Comparison of ENCODE assay signal across 1 cellular context in the genomic region with DNA sequence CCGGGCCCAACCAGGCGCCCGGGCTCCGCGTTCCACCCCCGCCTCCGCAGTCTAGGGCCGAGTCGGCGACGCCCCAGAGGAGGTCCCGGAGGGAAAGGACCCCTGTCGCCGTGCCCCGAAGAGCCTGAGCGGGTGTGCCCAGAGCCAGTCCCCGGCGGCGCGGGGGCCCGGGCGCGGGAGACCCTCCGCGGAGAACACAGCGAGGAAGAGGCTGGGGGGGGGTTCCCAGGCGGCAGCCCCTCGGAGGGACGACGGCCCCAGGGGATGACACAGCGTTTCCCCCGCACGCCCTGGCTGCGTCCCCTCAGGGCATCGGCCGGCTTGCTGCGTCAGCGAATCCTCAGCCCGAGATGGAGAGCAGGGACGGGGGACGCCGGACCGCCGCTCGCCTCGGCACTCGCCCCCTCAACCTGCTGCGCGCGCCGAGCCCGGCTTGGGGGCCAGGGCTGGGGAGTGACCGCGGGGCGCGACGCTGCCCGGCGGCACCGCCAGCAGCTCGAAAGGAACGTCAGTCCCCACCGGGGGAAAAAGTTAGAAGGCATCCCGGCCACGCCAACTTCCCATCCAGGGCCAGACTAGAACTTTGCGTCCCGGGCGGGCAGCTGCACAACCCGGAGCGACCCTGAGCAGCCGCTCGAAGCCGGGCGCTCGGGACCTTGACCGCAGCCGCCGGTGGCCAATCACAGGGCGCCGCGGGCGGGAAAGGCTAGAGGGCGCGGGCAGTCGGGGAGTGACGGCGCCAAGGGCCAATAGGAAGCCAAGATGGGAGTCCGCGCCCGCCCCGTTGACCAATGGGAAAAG.
TF ChIP-seq lines count a peak whose summit lies in the region.

No MANE protein-coding gene starts in this region.

TF ChIP-seq in HepG2, 621 proteins besides CTCF, POLR2A, EP300 and RAD21 (continued from another document and continues in another):
- TF ChIP-seq ZSCAN29 (CRISPR knock-in tag; conservative IDR thresholded peaks at IDR 0.05) (no peak), PHF8 (CRISPR knock-in tag; IDR thresholded peaks at IDR 0.05) (peak; percentile 62), ZNF30 (CRISPR knock-in tag; IDR thresholded peaks at IDR 0.05) (peak; percentile 49; the same call in 1 of the 2 replicates), ATM (IDR thresholded peaks at IDR 0.05; ENCODE audit: borderline replicate concordance) (no peak), SPEN (CRISPR knock-in tag; IDR thresholded peaks at IDR 0.05; ENCODE audit: low read depth) (no peak), ZSCAN9 (CRISPR knock-in tag; IDR thresholded peaks at IDR 0.05; ENCODE audit: borderline replicate concordance) (no peak), CREM (IDR thresholded peaks at IDR 0.05) (no peak), CREM (CRISPR knock-in tag; IDR thresholded peaks at IDR 0.05) (no peak), ZNF7 (CRISPR knock-in tag; IDR thresholded peaks at IDR 0.05) (no peak), YEATS4 (CRISPR knock-in tag; IDR thresholded peaks at IDR 0.05; ENCODE audit: borderline replicate concordance) (peak; percentile 76; the same call in 1 of the 2 replicates), AGO2 (optimal IDR thresholded peaks at IDR 0.05; ENCODE audit: low read depth, low read length) (peak; percentile 86), ESRRA (CRISPR knock-in tag; IDR thresholded peaks at IDR 0.05; ENCODE audit: low read depth) (no peak; the same call in 1 of the 2 replicates), SOX5 (CRISPR knock-in tag; IDR thresholded peaks at IDR 0.05; ENCODE audit: borderline replicate concordance) (no peak), ZFP82 (CRISPR knock-in tag; IDR thresholded peaks at IDR 0.05; ENCODE audit: borderline replicate concordance) (peak; percentile 94), ZNF672 (CRISPR knock-in tag; IDR thresholded peaks at IDR 0.05) (no peak), KDM2A (CRISPR knock-in tag; IDR thresholded peaks at IDR 0.05; ENCODE audit: borderline replicate concordance, low read depth) (no peak), ZNF224 (CRISPR knock-in tag; IDR thresholded peaks at IDR 0.05) (peak; percentile 89; the same call in 1 of the 2 replicates), ZNF12 (CRISPR knock-in tag; IDR thresholded peaks at IDR 0.05) (peak; percentile 5; the same call in 1 of the 2 replicates), ERF (CRISPR knock-in tag; IDR thresholded peaks at IDR 0.05) (peak; percentile 8; the same call in 1 of the 2 replicates), NR2F6 (IDR thresholded peaks at IDR 0.05) (no peak; the same call in 1 of the 2 replicates), NR2F6 (CRISPR knock-in tag; IDR thresholded peaks at IDR 0.05) (peak; percentile 69), ZNF616 (CRISPR knock-in tag; IDR thresholded peaks at IDR 0.05; ENCODE audit: low read depth) (0 out of 2 replicates have a peak, but pooled peaks have one; percentile 58), NCOA1 (CRISPR knock-in tag; IDR thresholded peaks at IDR 0.05) (peak; percentile 10; the same call in 1 of the 2 replicates), ZNF781 (CRISPR knock-in tag; IDR thresholded peaks at IDR 0.05; ENCODE audit: borderline replicate concordance, not compliant biosample characterization) (no peak)
- TF ChIP-seq, protein P1, sequence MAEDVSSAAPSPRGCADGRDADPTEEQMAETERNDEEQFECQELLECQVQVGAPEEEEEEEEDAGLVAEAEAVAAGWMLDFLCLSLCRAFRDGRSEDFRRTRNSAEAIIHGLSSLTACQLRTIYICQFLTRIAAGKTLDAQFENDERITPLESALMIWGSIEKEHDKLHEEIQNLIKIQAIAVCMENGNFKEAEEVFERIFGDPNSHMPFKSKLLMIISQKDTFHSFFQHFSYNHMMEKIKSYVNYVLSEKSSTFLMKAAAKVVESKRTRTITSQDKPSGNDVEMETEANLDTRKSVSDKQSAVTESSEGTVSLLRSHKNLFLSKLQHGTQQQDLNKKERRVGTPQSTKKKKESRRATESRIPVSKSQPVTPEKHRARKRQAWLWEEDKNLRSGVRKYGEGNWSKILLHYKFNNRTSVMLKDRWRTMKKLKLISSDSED (CRISPR knock-in tag; IDR thresholded peaks at IDR 0.05): 0 out of 2 replicates have a peak, but pooled peaks have one; percentile 81
- TF ChIP-seq, protein P2, sequence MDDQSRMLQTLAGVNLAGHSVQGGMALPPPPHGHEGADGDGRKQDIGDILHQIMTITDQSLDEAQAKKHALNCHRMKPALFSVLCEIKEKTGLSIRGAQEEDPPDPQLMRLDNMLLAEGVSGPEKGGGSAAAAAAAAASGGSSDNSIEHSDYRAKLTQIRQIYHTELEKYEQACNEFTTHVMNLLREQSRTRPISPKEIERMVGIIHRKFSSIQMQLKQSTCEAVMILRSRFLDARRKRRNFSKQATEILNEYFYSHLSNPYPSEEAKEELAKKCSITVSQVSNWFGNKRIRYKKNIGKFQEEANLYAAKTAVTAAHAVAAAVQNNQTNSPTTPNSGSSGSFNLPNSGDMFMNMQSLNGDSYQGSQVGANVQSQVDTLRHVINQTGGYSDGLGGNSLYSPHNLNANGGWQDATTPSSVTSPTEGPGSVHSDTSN (CRISPR knock-in tag; IDR thresholded peaks at IDR 0.05; ENCODE audit: borderline replicate concordance): peak; percentile 99
- TF ChIP-seq, protein P3, sequence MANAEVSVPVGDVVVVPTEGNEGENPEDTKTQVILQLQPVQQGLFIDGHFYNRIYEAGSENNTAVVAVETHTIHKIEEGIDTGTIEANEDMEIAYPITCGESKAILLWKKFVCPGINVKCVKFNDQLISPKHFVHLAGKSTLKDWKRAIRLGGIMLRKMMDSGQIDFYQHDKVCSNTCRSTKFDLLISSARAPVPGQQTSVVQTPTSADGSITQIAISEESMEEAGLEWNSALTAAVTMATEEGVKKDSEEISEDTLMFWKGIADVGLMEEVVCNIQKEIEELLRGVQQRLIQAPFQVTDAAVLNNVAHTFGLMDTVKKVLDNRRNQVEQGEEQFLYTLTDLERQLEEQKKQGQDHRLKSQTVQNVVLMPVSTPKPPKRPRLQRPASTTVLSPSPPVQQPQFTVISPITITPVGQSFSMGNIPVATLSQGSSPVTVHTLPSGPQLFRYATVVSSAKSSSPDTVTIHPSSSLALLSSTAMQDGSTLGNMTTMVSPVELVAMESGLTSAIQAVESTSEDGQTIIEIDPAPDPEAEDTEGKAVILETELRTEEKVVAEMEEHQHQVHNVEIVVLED (CRISPR knock-in tag; IDR thresholded peaks at IDR 0.05; ENCODE audit: borderline replicate concordance): no peak
- TF ChIP-seq, protein P4, sequence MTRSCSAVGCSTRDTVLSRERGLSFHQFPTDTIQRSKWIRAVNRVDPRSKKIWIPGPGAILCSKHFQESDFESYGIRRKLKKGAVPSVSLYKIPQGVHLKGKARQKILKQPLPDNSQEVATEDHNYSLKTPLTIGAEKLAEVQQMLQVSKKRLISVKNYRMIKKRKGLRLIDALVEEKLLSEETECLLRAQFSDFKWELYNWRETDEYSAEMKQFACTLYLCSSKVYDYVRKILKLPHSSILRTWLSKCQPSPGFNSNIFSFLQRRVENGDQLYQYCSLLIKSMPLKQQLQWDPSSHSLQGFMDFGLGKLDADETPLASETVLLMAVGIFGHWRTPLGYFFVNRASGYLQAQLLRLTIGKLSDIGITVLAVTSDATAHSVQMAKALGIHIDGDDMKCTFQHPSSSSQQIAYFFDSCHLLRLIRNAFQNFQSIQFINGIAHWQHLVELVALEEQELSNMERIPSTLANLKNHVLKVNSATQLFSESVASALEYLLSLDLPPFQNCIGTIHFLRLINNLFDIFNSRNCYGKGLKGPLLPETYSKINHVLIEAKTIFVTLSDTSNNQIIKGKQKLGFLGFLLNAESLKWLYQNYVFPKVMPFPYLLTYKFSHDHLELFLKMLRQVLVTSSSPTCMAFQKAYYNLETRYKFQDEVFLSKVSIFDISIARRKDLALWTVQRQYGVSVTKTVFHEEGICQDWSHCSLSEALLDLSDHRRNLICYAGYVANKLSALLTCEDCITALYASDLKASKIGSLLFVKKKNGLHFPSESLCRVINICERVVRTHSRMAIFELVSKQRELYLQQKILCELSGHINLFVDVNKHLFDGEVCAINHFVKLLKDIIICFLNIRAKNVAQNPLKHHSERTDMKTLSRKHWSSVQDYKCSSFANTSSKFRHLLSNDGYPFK (CRISPR knock-in tag; IDR thresholded peaks at IDR 0.05; ENCODE audit: borderline replicate concordance): no peak
- TF ChIP-seq, protein P5, sequence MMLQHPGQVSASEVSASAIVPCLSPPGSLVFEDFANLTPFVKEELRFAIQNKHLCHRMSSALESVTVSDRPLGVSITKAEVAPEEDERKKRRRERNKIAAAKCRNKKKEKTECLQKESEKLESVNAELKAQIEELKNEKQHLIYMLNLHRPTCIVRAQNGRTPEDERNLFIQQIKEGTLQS (CRISPR knock-in tag; IDR thresholded peaks at IDR 0.05): no peak
- TF ChIP-seq, protein P6, sequence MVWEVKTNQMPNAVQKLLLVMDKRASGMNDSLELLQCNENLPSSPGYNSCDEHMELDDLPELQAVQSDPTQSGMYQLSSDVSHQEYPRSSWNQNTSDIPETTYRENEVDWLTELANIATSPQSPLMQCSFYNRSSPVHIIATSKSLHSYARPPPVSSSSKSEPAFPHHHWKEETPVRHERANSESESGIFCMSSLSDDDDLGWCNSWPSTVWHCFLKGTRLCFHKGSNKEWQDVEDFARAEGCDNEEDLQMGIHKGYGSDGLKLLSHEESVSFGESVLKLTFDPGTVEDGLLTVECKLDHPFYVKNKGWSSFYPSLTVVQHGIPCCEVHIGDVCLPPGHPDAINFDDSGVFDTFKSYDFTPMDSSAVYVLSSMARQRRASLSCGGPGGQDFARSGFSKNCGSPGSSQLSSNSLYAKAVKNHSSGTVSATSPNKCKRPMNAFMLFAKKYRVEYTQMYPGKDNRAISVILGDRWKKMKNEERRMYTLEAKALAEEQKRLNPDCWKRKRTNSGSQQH (CRISPR knock-in tag; IDR thresholded peaks at IDR 0.05; ENCODE audit: low read depth): 0 out of 2 replicates have a peak, but pooled peaks have one; percentile 30
- TF ChIP-seq, protein P7, sequence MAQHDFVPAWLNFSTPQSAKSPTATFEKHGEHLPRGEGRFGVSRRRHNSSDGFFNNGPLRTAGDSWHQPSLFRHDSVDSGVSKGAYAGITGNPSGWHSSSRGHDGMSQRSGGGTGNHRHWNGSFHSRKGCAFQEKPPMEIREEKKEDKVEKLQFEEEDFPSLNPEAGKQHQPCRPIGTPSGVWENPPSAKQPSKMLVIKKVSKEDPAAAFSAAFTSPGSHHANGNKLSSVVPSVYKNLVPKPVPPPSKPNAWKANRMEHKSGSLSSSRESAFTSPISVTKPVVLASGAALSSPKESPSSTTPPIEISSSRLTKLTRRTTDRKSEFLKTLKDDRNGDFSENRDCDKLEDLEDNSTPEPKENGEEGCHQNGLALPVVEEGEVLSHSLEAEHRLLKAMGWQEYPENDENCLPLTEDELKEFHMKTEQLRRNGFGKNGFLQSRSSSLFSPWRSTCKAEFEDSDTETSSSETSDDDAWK (CRISPR knock-in tag; IDR thresholded peaks at IDR 0.05): no peak
- TF ChIP-seq, protein P8, sequence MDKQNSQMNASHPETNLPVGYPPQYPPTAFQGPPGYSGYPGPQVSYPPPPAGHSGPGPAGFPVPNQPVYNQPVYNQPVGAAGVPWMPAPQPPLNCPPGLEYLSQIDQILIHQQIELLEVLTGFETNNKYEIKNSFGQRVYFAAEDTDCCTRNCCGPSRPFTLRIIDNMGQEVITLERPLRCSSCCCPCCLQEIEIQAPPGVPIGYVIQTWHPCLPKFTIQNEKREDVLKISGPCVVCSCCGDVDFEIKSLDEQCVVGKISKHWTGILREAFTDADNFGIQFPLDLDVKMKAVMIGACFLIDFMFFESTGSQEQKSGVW (CRISPR knock-in tag; IDR thresholded peaks at IDR 0.05; ENCODE audit: borderline replicate concordance): no peak; the same call in 1 of the 2 replicates
- TF ChIP-seq, protein P9, sequence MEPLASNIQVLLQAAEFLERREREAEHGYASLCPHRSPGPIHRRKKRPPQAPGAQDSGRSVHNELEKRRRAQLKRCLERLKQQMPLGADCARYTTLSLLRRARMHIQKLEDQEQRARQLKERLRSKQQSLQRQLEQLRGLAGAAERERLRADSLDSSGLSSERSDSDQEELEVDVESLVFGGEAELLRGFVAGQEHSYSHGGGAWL (CRISPR knock-in tag; IDR thresholded peaks at IDR 0.05): peak; percentile 63; the same call in 1 of the 2 replicates
- TF ChIP-seq, protein P10, sequence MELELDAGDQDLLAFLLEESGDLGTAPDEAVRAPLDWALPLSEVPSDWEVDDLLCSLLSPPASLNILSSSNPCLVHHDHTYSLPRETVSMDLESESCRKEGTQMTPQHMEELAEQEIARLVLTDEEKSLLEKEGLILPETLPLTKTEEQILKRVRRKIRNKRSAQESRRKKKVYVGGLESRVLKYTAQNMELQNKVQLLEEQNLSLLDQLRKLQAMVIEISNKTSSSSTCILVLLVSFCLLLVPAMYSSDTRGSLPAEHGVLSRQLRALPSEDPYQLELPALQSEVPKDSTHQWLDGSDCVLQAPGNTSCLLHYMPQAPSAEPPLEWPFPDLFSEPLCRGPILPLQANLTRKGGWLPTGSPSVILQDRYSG (CRISPR knock-in tag; IDR thresholded peaks at IDR 0.05): peak; percentile 93
- TF ChIP-seq, protein P11, sequence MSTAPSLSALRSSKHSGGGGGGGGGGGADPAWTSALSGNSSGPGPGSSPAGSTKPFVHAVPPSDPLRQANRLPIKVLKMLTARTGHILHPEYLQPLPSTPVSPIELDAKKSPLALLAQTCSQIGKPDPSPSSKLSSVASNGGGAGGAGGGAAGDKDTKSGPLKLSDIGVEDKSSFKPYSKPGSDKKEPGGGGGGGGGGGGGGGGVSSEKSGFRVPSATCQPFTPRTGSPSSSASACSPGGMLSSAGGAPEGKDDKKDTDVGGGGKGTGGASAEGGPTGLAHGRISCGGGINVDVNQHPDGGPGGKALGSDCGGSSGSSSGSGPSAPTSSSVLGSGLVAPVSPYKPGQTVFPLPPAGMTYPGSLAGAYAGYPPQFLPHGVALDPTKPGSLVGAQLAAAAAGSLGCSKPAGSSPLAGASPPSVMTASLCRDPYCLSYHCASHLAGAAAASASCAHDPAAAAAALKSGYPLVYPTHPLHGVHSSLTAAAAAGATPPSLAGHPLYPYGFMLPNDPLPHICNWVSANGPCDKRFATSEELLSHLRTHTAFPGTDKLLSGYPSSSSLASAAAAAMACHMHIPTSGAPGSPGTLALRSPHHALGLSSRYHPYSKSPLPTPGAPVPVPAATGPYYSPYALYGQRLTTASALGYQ (CRISPR knock-in tag; IDR thresholded peaks at IDR 0.05): peak; percentile 68; the same call in 1 of the 2 replicates
- TF ChIP-seq, protein P12, sequence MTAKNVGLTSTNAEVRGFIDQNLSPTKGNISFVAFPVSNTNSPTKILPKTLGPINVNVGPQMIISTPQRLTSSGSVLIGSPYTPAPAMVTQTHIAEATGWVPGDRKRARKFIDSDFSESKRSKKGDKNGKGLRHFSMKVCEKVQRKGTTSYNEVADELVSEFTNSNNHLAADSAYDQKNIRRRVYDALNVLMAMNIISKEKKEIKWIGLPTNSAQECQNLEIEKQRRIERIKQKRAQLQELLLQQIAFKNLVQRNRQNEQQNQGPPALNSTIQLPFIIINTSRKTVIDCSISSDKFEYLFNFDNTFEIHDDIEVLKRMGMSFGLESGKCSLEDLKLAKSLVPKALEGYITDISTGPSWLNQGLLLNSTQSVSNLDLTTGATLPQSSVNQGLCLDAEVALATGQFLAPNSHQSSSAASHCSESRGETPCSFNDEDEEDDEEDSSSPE (CRISPR knock-in tag; IDR thresholded peaks at IDR 0.05): peak; percentile 73; the same call in 1 of the 2 replicates
